7 cellular contexts compared by ENCODE assay signal in the genomic region with DNA sequence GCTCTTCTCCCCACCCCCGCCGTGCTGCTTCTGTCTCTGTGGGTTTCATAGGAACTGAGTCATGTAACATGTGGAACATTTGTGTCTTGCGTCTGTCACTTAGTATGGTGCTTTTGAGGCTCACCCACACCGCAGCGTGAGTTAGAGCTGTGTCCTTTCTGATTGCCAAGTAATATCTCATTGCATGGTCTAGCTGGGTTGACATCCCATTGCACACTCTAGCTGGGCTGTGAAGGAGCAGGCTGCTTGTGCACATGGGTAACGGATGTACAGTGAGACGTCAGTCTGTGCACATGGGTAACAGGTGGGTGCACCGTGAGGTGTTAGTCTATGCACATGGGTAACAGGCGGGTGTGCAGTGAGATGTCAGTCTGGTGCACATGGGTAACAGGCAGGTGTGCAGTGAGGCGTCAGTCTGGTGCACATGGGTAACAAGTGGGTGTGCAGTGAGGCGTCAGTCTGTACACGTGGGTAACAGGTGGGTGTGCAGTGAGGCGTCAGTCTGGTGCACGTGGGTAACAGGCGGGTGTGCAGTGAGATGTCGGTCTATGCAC. TPM values are rescaled to one million over a fixed set of nuclear protein-coding genes. Genes with fewer than 3 reads are reported as not detected.
A peak's percentile ranks its signal among the peaks of the same experiment; 100 is the strongest.
DNase-seq lines count a peak whose midpoint lies in the region; ATAC-seq and TF ChIP-seq lines count a peak whose summit lies in the region.
"Not testable (repeated sequence)": the region's sequence is repeated elsewhere in the genome, so short reads cannot be mapped to it uniquely, and the experiment has no call there.

No MANE protein-coding gene starts in this region.

- H3K36me3 ChIP-seq in KOPT-K1 (ENCODE audit: insufficient read depth, low read length); left lung: not testable (repeated sequence)

- H3K4me3 ChIP-seq in left lung, result not testable (repeated sequence)

- not testable (repeated sequence) for H3K4me1 ChIP-seq in left lung

- intact Hi-C loops in left lung (cut with DNase I), result not testable (repeated sequence)

- ATAC-seq in GM18867 (IDR thresholded peaks at IDR 0.05; ENCODE audit: unreplicated experiment), result peak; percentile 70
- peak; percentile 59 for ATAC-seq in HG02678 (IDR thresholded peaks at IDR 0.05; ENCODE audit: unreplicated experiment)
- peak; percentile 80 for ATAC-seq in left lung

- peak overlapping the region; percentile 69 for H3K27ac ChIP-seq in KOPT-K1 (ENCODE audit: low read depth, low read length, poor library complexity, severe bottlenecking)
- H3K27ac ChIP-seq in left lung, result not testable (repeated sequence)

- not testable (repeated sequence) for TF ChIP-seq CTCF in left lung (IDR thresholded peaks at IDR 0.05)

- peak; percentile 63 to 75 for DNase-seq in activated CD4-positive, alpha-beta T cell treated with anti-CD3 and anti-CD28 coated beads, Interleukin-2, amount 50 U/mL, for 48 hours
- peak; percentile 70 for DNase-seq in activated naive CD4-positive, alpha-beta T cell treated with Interleukin-2 at 50 U/mL for 16 hours
- not testable (repeated sequence) for DNase-seq in left lung
- peak; percentile 53 for DNase-seq in stimulated activated CD4-positive, alpha-beta T cell treated with anti-CD3 and anti-CD28 coated beads, Interleukin-4, amount 100 ng/mL, for 1 hour

- not testable (repeated sequence) for H3K27me3 ChIP-seq in left lung

- H3K9me3 ChIP-seq in KOPT-K1 (ENCODE audit: insufficient read depth, low read length, poor library complexity, severe bottlenecking); left lung: not testable (repeated sequence)

RNA-seq across cellular contexts. Expression of gene SPN, which starts 36.2 kb away (rescaled TPM):
- 10 to 100 TPM; 27.7 to 29.1 TPM for total RNA-seq in left lung

RNA-seq across cellular contexts. Expression of gene QPRT, which starts 52.1 kb away (rescaled TPM):
- total RNA-seq in left lung, result 10 to 100 TPM; 21.9 to 27.1 TPM
